Comparison of ENCODE assay signal across 9 cellular contexts in genomic region chr7:40604601-40605438, GRCh38.
A peak's percentile ranks its signal among the peaks of the same experiment; 100 is the strongest.
DNase-seq lines count a peak whose midpoint lies in the region; ATAC-seq and TF ChIP-seq lines count a peak whose summit lies in the region.
"Had no signal": no experiment of that assay in that cellular context is flagged by ENCODE, and none has a peak within 500 bp of the region (broad histone marks: within the 10 kb centered on the region; RNA-seq: fewer than 3 reads in every experiment).

No MANE protein-coding gene starts in this region.

- H3K36me3 Mint-ChIP-seq in endodermal cell (ENCODE audit: low read depth) = no peaks in the 10 kb centered on the region
- H3K36me3 Mint-ChIP-seq: natural killer cell had no signal

- peaks cover 11% of the 10 kb centered on the region for H3K4me1 Mint-ChIP-seq in endodermal cell

- no peaks in the 10 kb centered on the region for H3K9me3 Mint-ChIP-seq in endodermal cell

- H3K4me3 ChIP-seq in AG10803 (ENCODE audit: low read length) (no peak overlapping the region), NT2/D1 (ENCODE audit: insufficient read length, low read depth) (no peak overlapping the region), endodermal cell (ENCODE audit: low read length) (no peak overlapping the region)

- peak; percentile 58 for ATAC-seq in HG02938 (IDR thresholded peaks at IDR 0.05; ENCODE audit: unreplicated experiment)

- H3K27ac Mint-ChIP-seq in endodermal cell = no peak overlapping the region
- H3K27ac Mint-ChIP-seq: natural killer cell had no signal

- H3K4me3 Mint-ChIP-seq in endodermal cell = no peak overlapping the region
- H3K4me3 Mint-ChIP-seq: natural killer cell had no signal

- H3K36me3 ChIP-seq in NT2/D1 (ENCODE audit: insufficient read depth, insufficient read length, low read length) = no peaks in the 10 kb centered on the region
- H3K36me3 ChIP-seq in endodermal cell (ENCODE audit: control insufficient read depth, insufficient read depth, low read length) = no peaks in the 10 kb centered on the region

- H3K9ac ChIP-seq in NT2/D1 (ENCODE audit: insufficient read length, low read depth) (no peak overlapping the region), endodermal cell (ENCODE audit: extremely low read depth, low read length, poor library complexity, severe bottlenecking) (no peak overlapping the region)

- TF ChIP-seq CTCF in AG10803 (conservative IDR thresholded peaks at IDR 0.05; ENCODE audit: low read length) (peak; percentile 47), GM13977 (IDR thresholded peaks at IDR 0.05; ENCODE audit: extremely low read depth, insufficient read depth, missing control alignments) (peak; percentile 70), endodermal cell (conservative IDR thresholded peaks at IDR 0.05) (peak; percentile 96)

- H3K27me3 ChIP-seq in NT2/D1 (ENCODE audit: insufficient read depth, insufficient read length) = no peaks in the 10 kb centered on the region
- no peaks in the 10 kb centered on the region for H3K27me3 ChIP-seq in endodermal cell (ENCODE audit: control insufficient read depth, insufficient read depth, low read length, poor library complexity, severe bottlenecking)

- DNase-seq in AG10803 (ENCODE audit: low read depth) (peak; percentile 18), GM13977 (ENCODE audit: low spot score) (peak; percentile 21), NT2/D1 (ENCODE audit: low read depth, low spot score) (peak; percentile 71), endodermal cell (peak; percentile 89), midbrain (lab: John Stamatoyannopoulos, UW) (peak; percentile 70), ureter (ENCODE audit: low spot score) (peak; percentile 44), RKO (ENCODE audit: low spot score) (no peak)
- DNase-seq: natural killer cell had no signal

- no peaks in the 10 kb centered on the region for H3K27me3 Mint-ChIP-seq in endodermal cell (ENCODE audit: insufficient read depth)

- WGBS in endodermal cell (ENCODE audit: insufficient coverage in 1 of 2, insufficient read length in 1 of 2), 2 experiments = 30 to 36% methylated on average over 7 to 17 of the region's 17 CpGs

- no peak overlapping the region for H3K27ac ChIP-seq in endodermal cell (ENCODE audit: low read depth, low read length)

- H3K9me3 ChIP-seq in NT2/D1 (ENCODE audit: insufficient read depth, low read length) = peaks cover 7% of the 10 kb centered on the region; the same call in 1 of the 2 replicates
- H3K9me3 ChIP-seq in endodermal cell (ENCODE audit: control insufficient read depth, low read length) = no peaks in the 10 kb centered on the region

- H3K4me1 ChIP-seq in NT2/D1 (ENCODE audit: insufficient read depth, insufficient read length) = no peaks in the 10 kb centered on the region
- no peaks in the 10 kb centered on the region for H3K4me1 ChIP-seq in endodermal cell (ENCODE audit: control insufficient read depth, insufficient read depth, low read length)

- in situ Hi-C loops in GM13977 (cut with MboI; ENCODE audit: low pct_unique_long_range_greater_than_20kb, low sequenced_read_pairs, unreplicated experiment) = no loop called here
